In the genomic region with DNA sequence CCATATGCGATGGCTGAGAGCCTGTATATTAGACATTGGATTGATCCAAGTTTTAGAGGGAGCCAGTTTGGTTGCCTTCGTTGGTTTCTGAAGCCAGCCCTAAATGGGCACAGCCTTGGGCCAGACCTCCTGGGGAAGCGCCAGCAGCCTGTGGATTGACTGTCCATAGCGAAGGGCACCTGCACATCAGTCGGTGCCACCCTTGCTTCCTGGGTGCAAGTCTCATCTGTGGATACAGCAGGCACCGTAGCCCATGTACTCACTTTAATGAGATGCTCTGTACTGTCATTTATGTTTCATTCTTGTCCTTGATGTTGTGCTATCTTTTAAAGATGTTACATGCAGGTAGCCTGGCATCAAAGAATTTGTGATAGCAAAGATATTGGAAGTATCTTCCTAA, we compare ENCODE assay signal across 26 cellular contexts.
"Had no signal": no experiment of that assay in that cellular context is flagged by ENCODE, and none has a peak within 500 bp of the region (broad histone marks: within the 10 kb centered on the region; RNA-seq: fewer than 3 reads in every experiment).

No MANE protein-coding gene starts in this region.

- DNase-seq: stimulated activated CD4-positive, alpha-beta T cell treated with anti-CD3 and anti-CD28 coated beads, Interleukin-2, amount 100 ng/mL, for 48 hours; stimulated activated CD4-positive, alpha-beta T cell treated with anti-CD3 and anti-CD28 coated beads, Interleukin-4, amount 100 ng/mL, for 1 hour; stimulated activated CD4-positive, alpha-beta T cell treated with anti-CD3 and anti-CD28 coated beads, Interleukin-4, amount 100 ng/mL, for 24 hours; stimulated activated CD4-positive, alpha-beta T cell treated with anti-CD3 and anti-CD28 coated beads, Interleukin-4, amount 100 ng/mL, for 4 hours; stimulated activated CD8-positive, alpha-beta memory T cell treated with anti-CD3 and anti-CD28 coated beads, Interleukin-4, amount 100 ng/mL, for 48 hours; stimulated activated naive B cell treated with anti-CD40 and anti-IgM and Interleukin-4, amounts not matched to agents 10 μg/mL and 1 μg/mL and 100 μg/mL, for 72 hours; stimulated activated naive CD4-positive, alpha-beta T cell treated with Interleukin-2 at 50 U/mL for 16 hours; stimulated activated naive CD8-positive, alpha-beta T cell treated with anti-CD3 and anti-CD28 coated beads, Interleukin-15, amount 100 ng/mL, for 72 hours; stimulated activated naive CD8-positive, alpha-beta T cell treated with anti-CD3 and anti-CD28 coated beads, Interleukin-15, Interleukin-2, amounts not matched to agents 100 U/mL and 50 U/mL, for 24 hours; stomach; substantia nigra; testis; thyroid gland; tibial artery; transverse colon; trophoblast cell; upper lobe of right lung; uterus had no signal

- H3K4me1 ChIP-seq: stomach, suprapubic skin, testis, thyroid gland, tibial artery, tibial nerve, transverse colon, upper lobe of left lung, upper lobe of right lung, uterus, vagina had no signal

- FAIRE-seq: urothelium cell line had no signal

- H3K4me3 ChIP-seq: stomach, suprapubic skin, testis, thoracic aorta, thyroid gland, tibial artery, tibial nerve, transverse colon, upper lobe of left lung, upper lobe of right lung, uterus, vagina had no signal

- H3K27me3 ChIP-seq: stomach, suprapubic skin, testis, thyroid gland, tibial artery, tibial nerve, transverse colon, upper lobe of left lung, upper lobe of right lung, uterus, vagina had no signal

- H3K9me3 ChIP-seq: suprapubic skin, testis, thoracic aorta, thyroid gland, tibial artery, tibial nerve, transverse colon, upper lobe of left lung, upper lobe of right lung, uterus, vagina had no signal

- ATAC-seq: stimulated activated effector memory CD8-positive, alpha-beta T cell treated with anti-CD3 and anti-CD28 coated beads, Interleukin-12 subunit alpha, Interleukin-12 subunit beta, amount 100 ng/mL, for 72 hours; stimulated activated memory B cell treated with anti-CD40 and anti-IgM and Interleukin-4, amounts not matched to agents 10 μg/mL and 1 μg/mL and 100 μg/mL, for 72 hours; stimulated activated naive B cell treated with anti-CD40 and anti-IgM and Interleukin-4, amounts not matched to agents 10 μg/mL and 1 μg/mL and 100 μg/mL, for 72 hours; stimulated activated naive CD8-positive, alpha-beta T cell treated with anti-CD3 and anti-CD28 coated beads, Interleukin-15, amount 100 ng/mL, for 72 hours; stimulated activated naive CD8-positive, alpha-beta T cell treated with anti-CD3 and anti-CD28 coated beads, Interleukin-15, Interleukin-2, amounts not matched to agents 100 U/mL and 50 U/mL, for 24 hours; upper lobe of right lung had no signal

- H3K36me3 ChIP-seq: stomach, suprapubic skin, thoracic aorta, thyroid gland, tibial artery, tibial nerve, transverse colon, upper lobe of left lung, upper lobe of right lung, uterus, vagina had no signal

- H3K27ac ChIP-seq: stomach, suprapubic skin, testis, thoracic aorta, thyroid gland, tibial artery, tibial nerve, transverse colon, upper lobe of left lung, upper lobe of right lung, uterus, vagina had no signal
